21 cellular contexts compared by ENCODE assay signal in the genomic region with DNA sequence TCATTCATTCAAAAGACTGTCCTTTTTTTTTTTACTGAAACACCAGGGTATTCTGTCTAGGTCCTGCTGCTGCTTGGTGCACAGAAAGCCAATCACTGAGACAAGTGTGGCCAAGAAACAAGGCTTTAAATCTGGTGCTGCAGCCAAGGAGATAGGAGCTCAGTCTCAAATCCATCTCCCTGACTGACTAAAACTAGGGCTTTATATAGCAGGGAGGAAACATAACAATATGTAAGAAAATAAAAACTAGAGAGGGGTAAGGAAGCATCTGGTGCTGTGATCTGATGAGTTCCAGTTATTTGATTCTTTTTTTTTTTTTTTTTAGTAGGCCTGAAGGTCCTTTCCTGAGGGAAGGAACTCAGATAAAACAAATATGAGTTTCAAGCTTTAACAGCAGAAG.
DNase-seq lines count a peak whose midpoint lies in the region; ATAC-seq and TF ChIP-seq lines count a peak whose summit lies in the region.
"Had no signal": no experiment of that assay in that cellular context is flagged by ENCODE, and none has a peak within 500 bp of the region (broad histone marks: within the 10 kb centered on the region; RNA-seq: fewer than 3 reads in every experiment).

No MANE protein-coding gene starts in this region.

- H3K4me1 ChIP-seq in CD8-positive, alpha-beta T cell (ENCODE audit: insufficient read depth, low read length) = no peaks in the 10 kb centered on the region
- H3K4me1 ChIP-seq in neutrophil (ENCODE audit: control insufficient read depth in 1 of 2, insufficient read depth in 1 of 2, low read depth in 1 of 2, low read length in 1 of 2) (peaks cover 6 to 13% of the 10 kb centered on the region in 2 experiments), hepatocyte (ENCODE audit: insufficient read depth) (no peaks in the 10 kb centered on the region)
- H3K4me1 ChIP-seq: A549, BLaER1 had no signal

- no peaks in the 10 kb centered on the region for H3K36me3 ChIP-seq in CD8-positive, alpha-beta T cell (ENCODE audit: insufficient read depth, low read length)
- H3K36me3 ChIP-seq in neutrophil (peaks cover 5% of the 10 kb centered on the region), hepatocyte (replicated peaks; ENCODE audit: insufficient read depth, low read depth) (no peaks in the 10 kb centered on the region)

- POLR2A ChIA-PET in CD8-positive, alpha-beta T cell (lab: Charles Lee) = no interaction called here

- H3K9me3 Mint-ChIP-seq in CD8-positive, alpha-beta T cell = peaks cover 35% of the 10 kb centered on the region
- peaks cover 20% of the 10 kb centered on the region for H3K9me3 Mint-ChIP-seq in activated CD4-positive, alpha-beta T cell treated with anti-CD3 and anti-CD28 coated beads, Interleukin-2, amount 10 ng/mL, durations not matched to agents 24 days and 14 days

- no peak for ATAC-seq in CD8-positive, alpha-beta T cell
- no peak for ATAC-seq in HG02884 (IDR thresholded peaks at IDR 0.05; ENCODE audit: unreplicated experiment)
- ATAC-seq: A549, GM12878, HCT116, HepG2 had no signal

- peaks cover 3% of the 10 kb centered on the region for H3K79me2 ChIP-seq in hepatocyte

- CTCF ChIA-PET in CD8-positive, alpha-beta T cell (lab: Charles Lee) = interaction anchor here (0.6 to 0.7 kb wide), 2 partner anchors 340 to 1089 kb away, joined by 3 read pairs; no protein-coding TSS in a partner anchor

- peaks cover 58% of the 10 kb centered on the region for H3K36me3 Mint-ChIP-seq in CD8-positive, alpha-beta T cell
- H3K36me3 Mint-ChIP-seq in activated CD4-positive, alpha-beta T cell treated with anti-CD3 and anti-CD28 coated beads, Interleukin-2, amount 10 ng/mL, durations not matched to agents 24 days and 14 days (ENCODE audit: low read depth) = peaks cover 42% of the 10 kb centered on the region

- H3K9me2 ChIP-seq in hepatocyte (replicated peaks; ENCODE audit: insufficient read depth) = no peaks in the 10 kb centered on the region

- no peak for DNase-seq in CD8-positive, alpha-beta T cell
- DNase-seq in dermis blood vessel endothelial cell (peak; percentile 59), hepatocyte (ENCODE audit: low spot score) (no peak)
- DNase-seq in activated CD4-positive, alpha-beta T cell treated with anti-CD3 and anti-CD28 coated beads, Interleukin-2, amount 10 ng/mL, durations not matched to agents 24 days and 14 days = no peak
- DNase-seq: CD8-positive, alpha-beta memory T cell; COR-L47; DMS 273 treated with DMSO at 0.1 percent for 48 hours; DMS53; DND-41; EL; GOT3; H7; HFFc6 had no signal

- TF ChIP-seq CTCF in CD8-positive, alpha-beta T cell (IDR thresholded peaks at IDR 0.05) = no peak
- TF ChIP-seq CTCF in neutrophil (IDR thresholded peaks at IDR 0.05) (no peak), hepatocyte (IDR thresholded peaks at IDR 0.05; ENCODE audit: poor library complexity) (no peak)

- H3K27me3 Mint-ChIP-seq in CD8-positive, alpha-beta T cell (ENCODE audit: low read depth) = no peaks in the 10 kb centered on the region
- no peaks in the 10 kb centered on the region for H3K27me3 Mint-ChIP-seq in activated CD4-positive, alpha-beta T cell treated with anti-CD3 and anti-CD28 coated beads, Interleukin-2, amount 10 ng/mL, durations not matched to agents 24 days and 14 days
- H3K27me3 Mint-ChIP-seq: CD8-positive, alpha-beta memory T cell; IgD-negative memory B cell had no signal

- peaks cover 13% of the 10 kb centered on the region for H3K4me1 Mint-ChIP-seq in CD8-positive, alpha-beta T cell (ENCODE audit: low read depth)
- peaks cover 8% of the 10 kb centered on the region for H3K4me1 Mint-ChIP-seq in activated CD4-positive, alpha-beta T cell treated with anti-CD3 and anti-CD28 coated beads, Interleukin-2, amount 10 ng/mL, durations not matched to agents 24 days and 14 days

- intact Hi-C loops in CD8-positive, alpha-beta T cell (cut with DNase I, micrococcal nuclease) = no loop called here
- intact Hi-C loops in activated CD4-positive, alpha-beta T cell treated with anti-CD3 and anti-CD28 coated beads, Interleukin-2, amount 10 ng/mL, durations not matched to agents 24 days and 14 days (cut with micrococcal nuclease) = no loop called here

- no peak overlapping the region for H3K27ac ChIP-seq in CD8-positive, alpha-beta T cell (ENCODE audit: low read depth, low read length)
- peak overlapping the region; percentile 36 for H3K27ac ChIP-seq in neutrophil
- no peak overlapping the region for H3K27ac ChIP-seq in hepatocyte
- H3K27ac ChIP-seq: A549, BLaER1 had no signal

- no peaks in the 10 kb centered on the region for H4K20me1 ChIP-seq in hepatocyte (ENCODE audit: insufficient read depth, poor library complexity, severe bottlenecking)
- H4K20me1 ChIP-seq: BLaER1 had no signal

- no peak overlapping the region for H2AFZ ChIP-seq in hepatocyte

- no peak overlapping the region for H3K4me2 ChIP-seq in hepatocyte
- H3K4me2 ChIP-seq: A549, BLaER1 had no signal

- H3K4me3 Mint-ChIP-seq in CD8-positive, alpha-beta T cell = no peak overlapping the region
- no peak overlapping the region for H3K4me3 Mint-ChIP-seq in activated CD4-positive, alpha-beta T cell treated with anti-CD3 and anti-CD28 coated beads, Interleukin-2, amount 10 ng/mL, durations not matched to agents 24 days and 14 days
- H3K4me3 Mint-ChIP-seq: CD8-positive, alpha-beta memory T cell; HFFc6; IgD-negative memory B cell had no signal

- H3K9me3 ChIP-seq in CD8-positive, alpha-beta T cell (ENCODE audit: low read length) = no peaks in the 10 kb centered on the region
- H3K9me3 ChIP-seq in neutrophil (no peaks in the 10 kb centered on the region), hepatocyte (ENCODE audit: low read depth) (peaks cover 3% of the 10 kb centered on the region)

- no peak overlapping the region for H3K4me3 ChIP-seq in CD8-positive, alpha-beta T cell (ENCODE audit: low read depth, low read length)
- no peak overlapping the region for H3K4me3 ChIP-seq in neutrophil (ENCODE audit: low read depth in 1 of 2, low read length in 1 of 2)
- no peak overlapping the region for H3K4me3 ChIP-seq in hepatocyte
- H3K4me3 ChIP-seq: A549, BLaER1, GM12878 had no signal

- peak overlapping the region; percentile 30 for H3K27ac Mint-ChIP-seq in CD8-positive, alpha-beta T cell
- no peak overlapping the region for H3K27ac Mint-ChIP-seq in activated CD4-positive, alpha-beta T cell treated with anti-CD3 and anti-CD28 coated beads, Interleukin-2, amount 10 ng/mL, durations not matched to agents 24 days and 14 days
- H3K27ac Mint-ChIP-seq: HFFc6, IgD-negative memory B cell had no signal

- H3K27me3 ChIP-seq in CD8-positive, alpha-beta T cell (ENCODE audit: insufficient read depth, low read length) = no peaks in the 10 kb centered on the region
- H3K27me3 ChIP-seq in neutrophil (no peaks in the 10 kb centered on the region), hepatocyte (no peaks in the 10 kb centered on the region)
- H3K27me3 ChIP-seq: BLaER1 had no signal
